Comparison of ENCODE assay signal across 8 cellular contexts in genomic region chr1:153776352-153776751, GRCh38. TPM values are rescaled to one million over a fixed set of nuclear protein-coding genes. Genes with fewer than 3 reads are reported as not detected.
A peak's percentile ranks its signal among the peaks of the same experiment; 100 is the strongest.
DNase-seq lines count a peak whose midpoint lies in the region; ATAC-seq and TF ChIP-seq lines count a peak whose summit lies in the region.

No MANE protein-coding gene starts in this region.

- H3K9me3 Mint-ChIP-seq in stimulated activated naive CD8-positive, alpha-beta T cell treated with anti-CD3 and anti-CD28 coated beads, Interleukin-15, Interleukin-2, amounts not matched to agents 100 ng/mL and 50 ng/mL, for 24 hours: no peaks in the 10 kb centered on the region
- H3K9me3 Mint-ChIP-seq in mesothelial cell of epicardium: no peaks in the 10 kb centered on the region

- no peaks in the 10 kb centered on the region for H3K9me3 ChIP-seq in aorta (ENCODE audit: control insufficient read depth, low read length)

- H3K27me3 ChIP-seq in aorta (ENCODE audit: control insufficient read depth in 1 of 2, insufficient read depth in 2 of 2, low read length in 1 of 2): no peaks in the 10 kb centered on the region
- no peaks in the 10 kb centered on the region for H3K27me3 ChIP-seq in foreskin keratinocyte

- no peak overlapping the region for H3K27ac Mint-ChIP-seq in stimulated activated naive CD8-positive, alpha-beta T cell treated with anti-CD3 and anti-CD28 coated beads, Interleukin-15, Interleukin-2, amounts not matched to agents 100 ng/mL and 50 ng/mL, for 24 hours
- H3K27ac Mint-ChIP-seq in mesothelial cell of epicardium: peak overlapping the region; percentile 85

- peak overlapping the region; percentile 65 for H3K4me3 Mint-ChIP-seq in stimulated activated naive CD8-positive, alpha-beta T cell treated with anti-CD3 and anti-CD28 coated beads, Interleukin-15, Interleukin-2, amounts not matched to agents 100 ng/mL and 50 ng/mL, for 24 hours
- peak overlapping the region; percentile 78 for H3K4me3 Mint-ChIP-seq in mesothelial cell of epicardium

- WGBS in aorta, 2 donors: 29 to 33% methylated on average over 10 of the region's 10 CpGs

- peak overlapping the region in 1 of 2 donors; percentile 82 for H3K27ac ChIP-seq in aorta (ENCODE audit: low read depth in 1 of 2, low read length in 2 of 2)
- H3K27ac ChIP-seq in foreskin keratinocyte: no peak overlapping the region

- H3K36me3 Mint-ChIP-seq in stimulated activated naive CD8-positive, alpha-beta T cell treated with anti-CD3 and anti-CD28 coated beads, Interleukin-15, Interleukin-2, amounts not matched to agents 100 ng/mL and 50 ng/mL, for 24 hours (ENCODE audit: low read depth): peaks cover 11% of the 10 kb centered on the region
- H3K36me3 Mint-ChIP-seq in mesothelial cell of epicardium: peaks cover 2% of the 10 kb centered on the region

- no peak for DNase-seq in stimulated activated naive CD8-positive, alpha-beta T cell treated with anti-CD3 and anti-CD28 coated beads, Interleukin-15, Interleukin-2, amounts not matched to agents 100 U/mL and 50 U/mL, for 24 hours
- DNase-seq in cardiac fibroblast (ENCODE audit: low read depth in 2 of 2) (no peak), mesothelial cell of epicardium (ENCODE audit: low spot score in 2 of 2, unreplicated experiment in 2 of 2) (no peak), aorta (peak in 1 of 2 donors; percentile 71), foreskin keratinocyte (no peak), UCSD-AML1 (lab: John Stamatoyannopoulos, UW; ENCODE audit: unreplicated experiment) (no peak)

- TF ChIP-seq CTCF in cardiac fibroblast (IDR thresholded peaks at IDR 0.05; ENCODE audit: low read depth, low read length) (no peak), mesothelial cell of epicardium (IDR thresholded peaks at IDR 0.05; ENCODE audit: unreplicated experiment) (no peak), foreskin keratinocyte (conservative IDR thresholded peaks at IDR 0.05) (no peak)

- ATAC-seq in stimulated activated naive CD8-positive, alpha-beta T cell treated with anti-CD3 and anti-CD28 coated beads, Interleukin-15, Interleukin-2, amounts not matched to agents 100 U/mL and 50 U/mL, for 24 hours: no peak
- ATAC-seq in aorta (ENCODE audit: low FRiP score) (no peak), GM19467 (IDR thresholded peaks at IDR 0.05; ENCODE audit: unreplicated experiment) (no peak), foreskin keratinocyte (no peak)

- H3K27me3 Mint-ChIP-seq in stimulated activated naive CD8-positive, alpha-beta T cell treated with anti-CD3 and anti-CD28 coated beads, Interleukin-15, Interleukin-2, amounts not matched to agents 100 ng/mL and 50 ng/mL, for 24 hours: no peaks in the 10 kb centered on the region
- no peaks in the 10 kb centered on the region for H3K27me3 Mint-ChIP-seq in mesothelial cell of epicardium (ENCODE audit: low read depth)

- intact Hi-C loops in aorta (cut with DNase I): loop anchor here in 1 of 2 donors (10.0 kb wide), 1 partner anchor 262 kb away; no protein-coding TSS in a partner anchor

- peaks cover 28% of the 10 kb centered on the region for H3K4me1 Mint-ChIP-seq in stimulated activated naive CD8-positive, alpha-beta T cell treated with anti-CD3 and anti-CD28 coated beads, Interleukin-15, Interleukin-2, amounts not matched to agents 100 ng/mL and 50 ng/mL, for 24 hours (ENCODE audit: low read depth)
- peaks cover 21% of the 10 kb centered on the region for H3K4me1 Mint-ChIP-seq in mesothelial cell of epicardium

- H3K36me3 ChIP-seq in aorta (ENCODE audit: control insufficient read depth in 1 of 2, insufficient read depth in 2 of 2, low read length in 1 of 2): peaks cover 0 to 2% of the 10 kb centered on the region in 2 donors

- H3K4me1 ChIP-seq in aorta (ENCODE audit: control insufficient read depth in 1 of 2, insufficient read depth in 2 of 2, low read length in 2 of 2) (no peaks in the 10 kb centered on the region), foreskin keratinocyte (peaks cover 5% of the 10 kb centered on the region)

- H3K4me3 ChIP-seq in cardiac fibroblast (replicated peaks in 1 of 2; ENCODE audit: low read depth in 2 of 2, low read length in 2 of 2) (peak overlapping the region; percentile 61 to 70), aorta (ENCODE audit: low read length in 2 of 2) (peak overlapping the region; percentile 47 to 50)

RNA-seq across cellular contexts. Expression of gene SLC27A3, which starts 1.1 kb away (rescaled TPM):
- total RNA-seq in mesothelial cell of epicardium (28.5 to 32.1 TPM (median 29.7 TPM) in 3 replicates), aorta (10 to 100 TPM; 52.4 to 54.5 TPM), foreskin keratinocyte (10.3 and 11.4 TPM in 2 replicates)
- polyA plus RNA-seq in aorta (100 to 1,000 TPM in 1 of 2 donors, 10 to 100 TPM in 1; 26.3 to 166 TPM), foreskin keratinocyte (15.0 TPM in 2 replicates)

RNA-seq across cellular contexts. Expression of gene INTS3, which starts 48.5 kb away (rescaled TPM):
- total RNA-seq in mesothelial cell of epicardium: 117 to 120 TPM (median 117 TPM) in 3 replicates
- total RNA-seq in aorta: 10 to 100 TPM; 52.2 to 76.7 TPM
- 100 to 1,000 TPM in 1 of 2 donors, 10 to 100 TPM in 1; 10.9 to 101 TPM for polyA plus RNA-seq in aorta
- total RNA-seq in foreskin keratinocyte: 33.2 TPM in 2 replicates
- 18.8 and 20.3 TPM in 2 replicates for polyA plus RNA-seq in foreskin keratinocyte
